In the genomic region with DNA sequence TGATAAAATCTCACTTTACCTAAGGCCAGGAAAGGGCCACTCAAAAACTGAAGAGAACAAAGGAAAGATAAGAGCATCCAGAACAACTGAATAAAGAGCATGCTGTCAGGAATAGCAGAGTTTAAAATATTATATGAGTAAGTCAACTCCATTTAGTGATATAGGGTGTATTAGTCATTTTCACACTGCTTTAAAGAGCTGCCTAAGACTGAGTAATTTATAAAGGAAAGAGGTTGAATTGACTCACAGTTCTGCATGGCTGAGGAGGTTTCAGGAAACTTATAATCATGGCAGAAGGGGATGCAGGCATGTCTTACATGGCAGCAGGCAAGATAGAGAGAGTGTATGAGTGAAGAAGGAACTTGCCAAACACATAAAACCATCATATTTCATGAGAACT, we compare ENCODE assay signal across 20 cellular contexts.
DNase-seq lines count a peak whose midpoint lies in the region; ATAC-seq and TF ChIP-seq lines count a peak whose summit lies in the region.
"Had no signal": no experiment of that assay in that cellular context is flagged by ENCODE, and none has a peak within 500 bp of the region (broad histone marks: within the 10 kb centered on the region; RNA-seq: fewer than 3 reads in every experiment).

No MANE protein-coding gene starts in this region.

- no peaks in the 10 kb centered on the region for H3K27me3 ChIP-seq in PC-3 (ENCODE audit: low read length)
- no peaks in the 10 kb centered on the region for H3K27me3 ChIP-seq in adrenal gland

- H3K9me3 Mint-ChIP-seq in activated CD8-positive, alpha-beta T cell treated with anti-CD3 and anti-CD28 coated beads for 36 hours: peaks cover 19% of the 10 kb centered on the region
- H3K9me3 Mint-ChIP-seq in activated CD8-positive, alpha-beta T cell treated with anti-CD3 and anti-CD28 coated beads, Interleukin-2, amount 10 ng/mL, durations not matched to agents 7 days and 5 days (ENCODE audit: insufficient read depth): peaks cover 5% of the 10 kb centered on the region

- peaks cover 7% of the 10 kb centered on the region for H3K36me3 Mint-ChIP-seq in activated CD8-positive, alpha-beta T cell treated with anti-CD3 and anti-CD28 coated beads for 36 hours (ENCODE audit: low read depth)
- no peaks in the 10 kb centered on the region for H3K36me3 Mint-ChIP-seq in activated CD8-positive, alpha-beta T cell treated with anti-CD3 and anti-CD28 coated beads, Interleukin-2, amount 10 ng/mL, durations not matched to agents 7 days and 5 days (ENCODE audit: low read depth)
- H3K36me3 Mint-ChIP-seq: CD14-positive monocyte had no signal

- intact Hi-C loops in activated CD8-positive, alpha-beta T cell treated with anti-CD3 and anti-CD28 coated beads for 36 hours (cut with micrococcal nuclease): no loop called here
- intact Hi-C loops in PC-3 (cut with micrococcal nuclease) (no loop called here), adrenal gland (cut with DNase I) (no loop called here)

- H3F3A ChIP-seq in PC-3 (ENCODE audit: low read length, unreplicated experiment): no peaks in the 10 kb centered on the region

- H3K4me1 ChIP-seq in PC-3 (ENCODE audit: insufficient read depth, low read length) (no peaks in the 10 kb centered on the region), adrenal gland (replicated peaks in 1 of 2) (no peaks in the 10 kb centered on the region)
- H3K4me1 ChIP-seq: Caco-2 had no signal

- DNase-seq in activated CD8-positive, alpha-beta T cell treated with anti-CD3 and anti-CD28 coated beads for 36 hours: peak; percentile 4
- DNase-seq in activated CD8-positive, alpha-beta T cell treated with anti-CD3 and anti-CD28 coated beads, Interleukin-2, amount 10 ng/mL, durations not matched to agents 7 days and 5 days: no peak
- DNase-seq in ELR (ENCODE audit: low read depth) (peak; percentile 54), PC-3 (no peak), foreskin fibroblast (peak; percentile 4 to 14), adrenal gland (no peak), SKM-1 (lab: John Stamatoyannopoulos, UW; ENCODE audit: unreplicated experiment) (no peak)
- DNase-seq: Caco-2, MM.1S, NCI-H1105, NCI-H187, NCI-H446 treated with DMSO at 0.1 percent for 48 hours, NCI-H748 treated with DMSO at 0.1 percent for 48 hours, PC-9 had no signal

- POLR2A ChIA-PET in activated CD8-positive, alpha-beta T cell treated with anti-CD3 and anti-CD28 coated beads for 36 hours (lab: Charles Lee): no interaction called here
- POLR2A ChIA-PET in activated CD8-positive, alpha-beta T cell treated with anti-CD3 and anti-CD28 coated beads, Interleukin-2, amount 10 ng/mL, durations not matched to agents 7 days and 5 days (lab: Charles Lee): no interaction called here
- POLR2A ChIA-PET in PC-3 (lab: Charles Lee; ENCODE audit: unreplicated experiment): no interaction called here

- BruUV-seq in PC-3 (replicated peaks; lab: Mats Ljungman, UMichigan): no TSS peak

- H3K9me2 ChIP-seq in PC-3 (replicated peaks; ENCODE audit: low read length): no peaks in the 10 kb centered on the region

- no peak overlapping the region for H3K9ac ChIP-seq in PC-3 (ENCODE audit: low read length)
- H3K9ac ChIP-seq: KMS-11 had no signal

- no peaks in the 10 kb centered on the region for H3K36me3 ChIP-seq in PC-3 (ENCODE audit: low read depth, low read length)
- no peaks in the 10 kb centered on the region for H3K36me3 ChIP-seq in adrenal gland (replicated peaks in 1 of 2)

- peak; percentile 53 for ATAC-seq in activated CD8-positive, alpha-beta T cell treated with anti-CD3 and anti-CD28 coated beads for 36 hours
- no peak for ATAC-seq in activated CD8-positive, alpha-beta T cell treated with anti-CD3 and anti-CD28 coated beads, Interleukin-2, amount 10 ng/mL, durations not matched to agents 7 days and 5 days
- ATAC-seq in PC-3 (peak; percentile 27; the same call in 1 of the 2 replicates), SK-N-SH treated with all-trans-retinoic acid at 6 μM for 48 hours (no peak)
- ATAC-seq: GM12878, GM23338, Right ventricle myocardium inferior had no signal

- H3K4me3 ChIP-seq in PC-3 (ENCODE audit: low read length) (no peak overlapping the region), foreskin fibroblast (ENCODE audit: low read depth in 1 of 2, low read length in 2 of 2) (no peak overlapping the region), adrenal gland (no peak overlapping the region)
- H3K4me3 ChIP-seq: GM12878, GM23338, PC-9 had no signal

- H3K27me3 Mint-ChIP-seq in activated CD8-positive, alpha-beta T cell treated with anti-CD3 and anti-CD28 coated beads for 36 hours: peaks cover 2% of the 10 kb centered on the region
- no peaks in the 10 kb centered on the region for H3K27me3 Mint-ChIP-seq in activated CD8-positive, alpha-beta T cell treated with anti-CD3 and anti-CD28 coated beads, Interleukin-2, amount 10 ng/mL, durations not matched to agents 7 days and 5 days (ENCODE audit: low read depth)

- H3K9me3 ChIP-seq in PC-3 (ENCODE audit: low read length) (no peaks in the 10 kb centered on the region), adrenal gland (replicated peaks in 1 of 3) (peaks cover 0 to 5% (median 0%) of the 10 kb centered on the region in 3 donors)

- H3K79me2 ChIP-seq in PC-3 (ENCODE audit: low read length): no peaks in the 10 kb centered on the region

- no peak for TF ChIP-seq POLR2A in adrenal gland (IDR thresholded peaks at IDR 0.05)

- H2AFZ ChIP-seq in PC-3 (ENCODE audit: low read length): no peak overlapping the region
- H2AFZ ChIP-seq: GM23338, PC-9 had no signal

- H4K20me1 ChIP-seq in PC-3 (ENCODE audit: low read length): no peaks in the 10 kb centered on the region

- H3K27ac Mint-ChIP-seq in activated CD8-positive, alpha-beta T cell treated with anti-CD3 and anti-CD28 coated beads for 36 hours: no peak overlapping the region
- no peak overlapping the region for H3K27ac Mint-ChIP-seq in activated CD8-positive, alpha-beta T cell treated with anti-CD3 and anti-CD28 coated beads, Interleukin-2, amount 10 ng/mL, durations not matched to agents 7 days and 5 days
- H3K27ac Mint-ChIP-seq: CD14-positive monocyte, GM23338 had no signal

- H3K4me2 ChIP-seq in PC-3 (ENCODE audit: low read length): no peak overlapping the region
- H3K4me2 ChIP-seq: GM23338, KMS-11, PC-9 had no signal

- CTCF ChIA-PET in activated CD8-positive, alpha-beta T cell treated with anti-CD3 and anti-CD28 coated beads for 36 hours (lab: Charles Lee): interaction anchor here (0.8 kb wide), 1 partner anchor 1246 kb away, joined by 3 read pairs; no protein-coding TSS in a partner anchor
- CTCF ChIA-PET in activated CD8-positive, alpha-beta T cell treated with anti-CD3 and anti-CD28 coated beads, Interleukin-2, amount 10 ng/mL, durations not matched to agents 7 days and 5 days (lab: Charles Lee): no interaction called here
- CTCF ChIA-PET in PC-3 (lab: Charles Lee): interaction anchor here (0.7 kb wide), 1 partner anchor 441 kb away, joined by 3 read pairs; no protein-coding TSS in a partner anchor

- H3K4me1 Mint-ChIP-seq in activated CD8-positive, alpha-beta T cell treated with anti-CD3 and anti-CD28 coated beads for 36 hours (ENCODE audit: low read depth): peaks cover 1% of the 10 kb centered on the region
- no peaks in the 10 kb centered on the region for H3K4me1 Mint-ChIP-seq in activated CD8-positive, alpha-beta T cell treated with anti-CD3 and anti-CD28 coated beads, Interleukin-2, amount 10 ng/mL, durations not matched to agents 7 days and 5 days (ENCODE audit: low read depth)
- H3K4me1 Mint-ChIP-seq: CD14-positive monocyte, GM23338 had no signal

- H3K27ac ChIP-seq in PC-3 (ENCODE audit: low read length) (no peak overlapping the region), adrenal gland (no peak overlapping the region)
- H3K27ac ChIP-seq: KMS-11, PC-9 had no signal

- TF ChIP-seq CTCF in activated CD8-positive, alpha-beta T cell treated with anti-CD3 and anti-CD28 coated beads for 36 hours (IDR thresholded peaks at IDR 0.05): no peak
- TF ChIP-seq CTCF in PC-3 (conservative IDR thresholded peaks at IDR 0.05; ENCODE audit: low read depth, low read length) (no peak), foreskin fibroblast (IDR thresholded peaks at IDR 0.05; ENCODE audit: low read depth, low read length) (no peak), adrenal gland (IDR thresholded peaks at IDR 0.05) (no peak)

- no peak overlapping the region for H3K4me3 Mint-ChIP-seq in activated CD8-positive, alpha-beta T cell treated with anti-CD3 and anti-CD28 coated beads for 36 hours
- H3K4me3 Mint-ChIP-seq in activated CD8-positive, alpha-beta T cell treated with anti-CD3 and anti-CD28 coated beads, Interleukin-2, amount 10 ng/mL, durations not matched to agents 7 days and 5 days: no peak overlapping the region
- H3K4me3 Mint-ChIP-seq: CD14-positive monocyte, GM23338 had no signal

TF ChIP-seq in SK-N-SH treated with all-trans-retinoic acid at 6 μM for 48 hours, 23 proteins besides CTCF, POLR2A, EP300 and RAD21 (continues in another document):
- no peak for TF ChIP-seq GLIS3 (CRISPR knock-in tag; IDR thresholded peaks at IDR 0.05)
- TF ChIP-seq ZFP3 (CRISPR knock-in tag; IDR thresholded peaks at IDR 0.05): no peak
- no peak for TF ChIP-seq ZC3H10 (CRISPR knock-in tag; IDR thresholded peaks at IDR 0.05)
- TF ChIP-seq ZFP30 (CRISPR knock-in tag; IDR thresholded peaks at IDR 0.05): no peak
- no peak for TF ChIP-seq ESRRG (CRISPR knock-in tag; IDR thresholded peaks at IDR 0.05)
- TF ChIP-seq SNAI2 (CRISPR knock-in tag; IDR thresholded peaks at IDR 0.05): no peak
- TF ChIP-seq, protein P1, sequence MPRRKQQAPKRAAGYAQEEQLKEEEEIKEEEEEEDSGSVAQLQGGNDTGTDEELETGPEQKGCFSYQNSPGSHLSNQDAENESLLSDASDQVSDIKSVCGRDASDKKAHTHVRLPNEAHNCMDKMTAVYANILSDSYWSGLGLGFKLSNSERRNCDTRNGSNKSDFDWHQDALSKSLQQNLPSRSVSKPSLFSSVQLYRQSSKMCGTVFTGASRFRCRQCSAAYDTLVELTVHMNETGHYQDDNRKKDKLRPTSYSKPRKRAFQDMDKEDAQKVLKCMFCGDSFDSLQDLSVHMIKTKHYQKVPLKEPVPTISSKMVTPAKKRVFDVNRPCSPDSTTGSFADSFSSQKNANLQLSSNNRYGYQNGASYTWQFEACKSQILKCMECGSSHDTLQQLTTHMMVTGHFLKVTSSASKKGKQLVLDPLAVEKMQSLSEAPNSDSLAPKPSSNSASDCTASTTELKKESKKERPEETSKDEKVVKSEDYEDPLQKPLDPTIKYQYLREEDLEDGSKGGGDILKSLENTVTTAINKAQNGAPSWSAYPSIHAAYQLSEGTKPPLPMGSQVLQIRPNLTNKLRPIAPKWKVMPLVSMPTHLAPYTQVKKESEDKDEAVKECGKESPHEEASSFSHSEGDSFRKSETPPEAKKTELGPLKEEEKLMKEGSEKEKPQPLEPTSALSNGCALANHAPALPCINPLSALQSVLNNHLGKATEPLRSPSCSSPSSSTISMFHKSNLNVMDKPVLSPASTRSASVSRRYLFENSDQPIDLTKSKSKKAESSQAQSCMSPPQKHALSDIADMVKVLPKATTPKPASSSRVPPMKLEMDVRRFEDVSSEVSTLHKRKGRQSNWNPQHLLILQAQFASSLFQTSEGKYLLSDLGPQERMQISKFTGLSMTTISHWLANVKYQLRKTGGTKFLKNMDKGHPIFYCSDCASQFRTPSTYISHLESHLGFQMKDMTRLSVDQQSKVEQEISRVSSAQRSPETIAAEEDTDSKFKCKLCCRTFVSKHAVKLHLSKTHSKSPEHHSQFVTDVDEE (CRISPR knock-in tag; IDR thresholded peaks at IDR 0.05): no peak
- TF ChIP-seq BACH2 (CRISPR knock-in tag; IDR thresholded peaks at IDR 0.05; ENCODE audit: borderline replicate concordance): no peak
- TF ChIP-seq CSDC2 (CRISPR knock-in tag; IDR thresholded peaks at IDR 0.05): no peak

Comparison
In these comparisons a context has a peak if more than half of its experiments do, and no peak if none do; other contexts are left out.
1. ATAC-seq: peak in activated CD8-positive, alpha-beta T cell treated with anti-CD3 and anti-CD28 coated beads for 36 hours (single experiment) and PC-3 (single experiment); none in activated CD8-positive, alpha-beta T cell treated with anti-CD3 and anti-CD28 coated beads, Interleukin-2, amount 10 ng/mL, durations not matched to agents 7 days and 5 days (single experiment) and SK-N-SH treated with all-trans-retinoic acid at 6 μM for 48 hours (single experiment).
2. DNase-seq: peak in activated CD8-positive, alpha-beta T cell treated with anti-CD3 and anti-CD28 coated beads for 36 hours (single experiment), ELR (single experiment) and foreskin fibroblast (2 of 2); none in activated CD8-positive, alpha-beta T cell treated with anti-CD3 and anti-CD28 coated beads, Interleukin-2, amount 10 ng/mL, durations not matched to agents 7 days and 5 days (single experiment), PC-3 (single experiment), adrenal gland (0 of 7) and SKM-1 (single experiment).